Comparison of ENCODE assay signal across 8 cellular contexts in genomic region chr17:18257747-18258355, GRCh38. TPM values are rescaled to one million over a fixed set of nuclear protein-coding genes. Genes with fewer than 3 reads are reported as not detected.
DNase-seq lines count a peak whose midpoint lies in the region; ATAC-seq and TF ChIP-seq lines count a peak whose summit lies in the region.

No MANE protein-coding gene starts in this region.

- ATAC-seq in DND-41 (ENCODE audit: insufficient read depth, low read depth) (peak; percentile 49), HG02840 (IDR thresholded peaks at IDR 0.05; ENCODE audit: low FRiP score, unreplicated experiment) (no peak)

- TF ChIP-seq POLR2A in erythroblast (IDR thresholded peaks at IDR 0.05; ENCODE audit: low read length), result no peak

- H3K9me3 ChIP-seq in DND-41 (ENCODE audit: insufficient read depth, low read length, severe bottlenecking), result no peaks in the 10 kb centered on the region
- no peaks in the 10 kb centered on the region for H3K9me3 ChIP-seq in mononuclear cell (ENCODE audit: low read depth, low read length)

- H3K27ac Mint-ChIP-seq in stimulated activated naive CD8-positive, alpha-beta T cell treated with anti-CD3 and anti-CD28 coated beads, Interleukin-15, Interleukin-2, amounts not matched to agents 100 ng/mL and 50 ng/mL, for 24 hours, result peak overlapping the region; percentile 86

- H3K79me2 ChIP-seq in DND-41 (ENCODE audit: insufficient read depth, low read length), result peaks cover 47% of the 10 kb centered on the region

- H3K27me3 ChIP-seq in DND-41 (ENCODE audit: insufficient read depth, low read length, poor library complexity) (no peaks in the 10 kb centered on the region), mononuclear cell (ENCODE audit: insufficient read depth, low read length) (no peaks in the 10 kb centered on the region)

- H3K4me3 ChIP-seq in DND-41 (ENCODE audit: low read depth in 1 of 2, low read length in 2 of 2) (peak overlapping the region; percentile 70 to 74), mononuclear cell (ENCODE audit: low read length) (peak overlapping the region; percentile 87)

- no peaks in the 10 kb centered on the region for H3K9me3 Mint-ChIP-seq in stimulated activated naive CD8-positive, alpha-beta T cell treated with anti-CD3 and anti-CD28 coated beads, Interleukin-15, Interleukin-2, amounts not matched to agents 100 ng/mL and 50 ng/mL, for 24 hours

- TF ChIP-seq CTCF in DND-41 (IDR thresholded peaks at IDR 0.05; ENCODE audit: borderline replicate concordance, extremely low read depth, low read length, poor library complexity, severe bottlenecking), result peak; percentile 11

- H3K4me1 ChIP-seq in DND-41 (ENCODE audit: insufficient read depth, low read length) (peaks cover 57% of the 10 kb centered on the region), mononuclear cell (ENCODE audit: insufficient read depth, low read length) (peaks cover 52% of the 10 kb centered on the region)

- H4K20me1 ChIP-seq in DND-41 (ENCODE audit: insufficient read depth, low read length), result peaks cover 42% of the 10 kb centered on the region; the same call in 1 of the 2 replicates

- H3K4me2 ChIP-seq in DND-41 (ENCODE audit: insufficient read depth, low read length), result peak overlapping the region; percentile 91

- H3K4me1 Mint-ChIP-seq in stimulated activated naive CD8-positive, alpha-beta T cell treated with anti-CD3 and anti-CD28 coated beads, Interleukin-15, Interleukin-2, amounts not matched to agents 100 ng/mL and 50 ng/mL, for 24 hours (ENCODE audit: low read depth), result peaks cover 42% of the 10 kb centered on the region

- POLR2A ChIA-PET in HEK293T (lab: Yijun Ruan, JAX), result no interaction called here

- peak overlapping the region; percentile 93 for H2AFZ ChIP-seq in DND-41 (ENCODE audit: low read depth, low read length)

- H3K27me3 Mint-ChIP-seq in stimulated activated naive CD8-positive, alpha-beta T cell treated with anti-CD3 and anti-CD28 coated beads, Interleukin-15, Interleukin-2, amounts not matched to agents 100 ng/mL and 50 ng/mL, for 24 hours, result no peaks in the 10 kb centered on the region

- H3K9ac ChIP-seq in DND-41 (ENCODE audit: low read depth, low read length), result peak overlapping the region; percentile 92

- peak overlapping the region; percentile 81 for H3K27ac ChIP-seq in DND-41 (ENCODE audit: low read length)

- peak; percentile 50 for DNase-seq in DND-41
- DNase-seq in HEK293T (ENCODE audit: extremely low spot score), result peak; percentile 51
- peak; percentile 21 for DNase-seq in NCI-H748 treated with DMSO at 0.1 percent for 48 hours (lab: John Stamatoyannopoulos, UW)
- DNase-seq in activated T-cell treated with anti-CD3 and anti-CD28 coated beads for 48 hours (ENCODE audit: low read depth), result peak; percentile 53
- peak; percentile 70 to 85 for DNase-seq in erythroblast (lab: John Stamatoyannopoulos, UW)

- peaks cover 21% of the 10 kb centered on the region for H3K36me3 Mint-ChIP-seq in stimulated activated naive CD8-positive, alpha-beta T cell treated with anti-CD3 and anti-CD28 coated beads, Interleukin-15, Interleukin-2, amounts not matched to agents 100 ng/mL and 50 ng/mL, for 24 hours (ENCODE audit: low read depth)

- peaks cover 44% of the 10 kb centered on the region for H3K36me3 ChIP-seq in DND-41 (ENCODE audit: insufficient read depth, low read length)

- H3K4me3 Mint-ChIP-seq in stimulated activated naive CD8-positive, alpha-beta T cell treated with anti-CD3 and anti-CD28 coated beads, Interleukin-15, Interleukin-2, amounts not matched to agents 100 ng/mL and 50 ng/mL, for 24 hours, result peak overlapping the region; percentile 97

- CTCF ChIA-PET in HEK293T (lab: Yijun Ruan, JAX), result no interaction called here

TF ChIP-seq in HEK293T, 16 proteins besides CTCF, POLR2A, EP300 and RAD21:
- TF ChIP-seq TARDBP (IDR thresholded peaks at IDR 0.05) (no peak), HDGF (IDR thresholded peaks at IDR 0.05; ENCODE audit: borderline replicate concordance) (peak; percentile 82; the same call in 1 of the 2 replicates), FOXM1 (IDR thresholded peaks at IDR 0.05; ENCODE audit: borderline replicate concordance) (no peak), SP1 (IDR thresholded peaks at IDR 0.05) (no peak)
TF ChIP-seq in HEK293T: peak in this region for 1.

RNA-seq across cellular contexts. Expression of gene FLII, which starts 0.7 kb away (rescaled TPM):
- 122 TPM for total RNA-seq in mononuclear cell

RNA-seq across cellular contexts. Expression of gene MIEF2, which starts 2.6 kb away (rescaled TPM):
- 5.9 TPM for total RNA-seq in mononuclear cell

RNA-seq across cellular contexts. Expression of gene LLGL1, which starts 32.4 kb away (rescaled TPM):
- 8.6 TPM for total RNA-seq in mononuclear cell

RNA-seq across cellular contexts. Expression of gene TOP3A, which starts 56.9 kb away (rescaled TPM):
- 33.0 TPM for total RNA-seq in mononuclear cell

RNA-seq across cellular contexts. Expression of gene SMCR8, which starts 57.2 kb away (rescaled TPM):
- total RNA-seq in mononuclear cell, result 55.6 TPM

Comparison
In these comparisons a context has a peak if more than half of its experiments do, and no peak if none do; other contexts are left out.
1. DNase-seq: peak in every context shown above with its lines; median percentile 78 in erythroblast; 53 in activated T-cell treated with anti-CD3 and anti-CD28 coated beads for 48 hours; 51 in HEK293T; 50 in DND-41; 21 in NCI-H748 treated with DMSO at 0.1 percent for 48 hours.